In genomic region chr2:219485201-219485580, GRCh38 we compare ENCODE assay signal across 1 cellular context.
TF ChIP-seq lines count a peak whose summit lies in the region.

No MANE protein-coding gene starts in this region.

TF ChIP-seq in H1, 55 proteins besides CTCF, POLR2A, EP300 and RAD21:
- TF ChIP-seq TBP (IDR thresholded peaks at IDR 0.05; ENCODE audit: low read depth, low read length): peak; percentile 13; the same call in 1 of the 2 replicates
- TF ChIP-seq, protein P1, sequence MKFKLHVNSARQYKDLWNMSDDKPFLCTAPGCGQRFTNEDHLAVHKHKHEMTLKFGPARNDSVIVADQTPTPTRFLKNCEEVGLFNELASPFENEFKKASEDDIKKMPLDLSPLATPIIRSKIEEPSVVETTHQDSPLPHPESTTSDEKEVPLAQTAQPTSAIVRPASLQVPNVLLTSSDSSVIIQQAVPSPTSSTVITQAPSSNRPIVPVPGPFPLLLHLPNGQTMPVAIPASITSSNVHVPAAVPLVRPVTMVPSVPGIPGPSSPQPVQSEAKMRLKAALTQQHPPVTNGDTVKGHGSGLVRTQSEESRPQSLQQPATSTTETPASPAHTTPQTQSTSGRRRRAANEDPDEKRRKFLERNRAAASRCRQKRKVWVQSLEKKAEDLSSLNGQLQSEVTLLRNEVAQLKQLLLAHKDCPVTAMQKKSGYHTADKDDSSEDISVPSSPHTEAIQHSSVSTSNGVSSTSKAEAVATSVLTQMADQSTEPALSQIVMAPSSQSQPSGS (IDR thresholded peaks at IDR 0.05; ENCODE audit: low read length): no peak
